In genomic region chr19:1490311-1491113, GRCh38 we compare ENCODE assay signal across 8 cellular contexts. TPM values are rescaled to one million over a fixed set of nuclear protein-coding genes. Genes with fewer than 3 reads are reported as not detected.
A peak's percentile ranks its signal among the peaks of the same experiment; 100 is the strongest.
DNase-seq lines count a peak whose midpoint lies in the region; ATAC-seq and TF ChIP-seq lines count a peak whose summit lies in the region.

Gene PCSK4, minus strand, starts transcription at chr19:1490350. Its CDS starts 4 bp downstream, at chr19:1490346.

- CTCF ChIA-PET in activated CD4-positive, alpha-beta T cell treated with anti-CD3 and anti-CD28 coated beads, Interleukin-2, amount 10 ng/mL, durations not matched to agents 7 days and 5 days (lab: Charles Lee) = interaction anchor here (0.6 to 3.1 kb wide), 5 partner anchors 10 to 175 kb away, joined by 3 to 8 read pairs (median 3); no protein-coding TSS in a partner anchor

- H3K9me3 Mint-ChIP-seq in activated CD4-positive, alpha-beta T cell treated with anti-CD3 and anti-CD28 coated beads, Interleukin-2, amount 10 ng/mL, durations not matched to agents 7 days and 5 days = no peaks in the 10 kb centered on the region

- peak within 1 kb of the TSS; percentile 85 for H3K27ac Mint-ChIP-seq in activated CD4-positive, alpha-beta T cell treated with anti-CD3 and anti-CD28 coated beads, Interleukin-2, amount 10 ng/mL, durations not matched to agents 7 days and 5 days

- H3K4me3 ChIP-seq in coronary artery = peak within 1 kb of the TSS; percentile 73

- H3K4me3 Mint-ChIP-seq in activated CD4-positive, alpha-beta T cell treated with anti-CD3 and anti-CD28 coated beads, Interleukin-2, amount 10 ng/mL, durations not matched to agents 7 days and 5 days = peak within 1 kb of the TSS; percentile 84

- intact Hi-C loops in left colon (cut with DNase I, micrococcal nuclease) = no loop called here

- H3K36me3 Mint-ChIP-seq in activated CD4-positive, alpha-beta T cell treated with anti-CD3 and anti-CD28 coated beads, Interleukin-2, amount 10 ng/mL, durations not matched to agents 7 days and 5 days (ENCODE audit: low read depth) = no peaks in the 10 kb centered on the region

- peaks cover 16% of the 10 kb centered on the region for H3K4me1 Mint-ChIP-seq in activated CD4-positive, alpha-beta T cell treated with anti-CD3 and anti-CD28 coated beads, Interleukin-2, amount 10 ng/mL, durations not matched to agents 7 days and 5 days

- H3K27ac ChIP-seq in coronary artery = peak within 1 kb of the TSS; percentile 66 to 84

- no peak for TF ChIP-seq CTCF in coronary artery (IDR thresholded peaks at IDR 0.05)

- ATAC-seq in GM19324 (IDR thresholded peaks at IDR 0.05; ENCODE audit: low FRiP score, unreplicated experiment) = peak; percentile 80
- peak; percentile 82 for ATAC-seq in HG03460 (IDR thresholded peaks at IDR 0.05; ENCODE audit: unreplicated experiment)
- peak; percentile 84 for ATAC-seq in left colon

- POLR2A ChIA-PET in activated CD4-positive, alpha-beta T cell treated with anti-CD3 and anti-CD28 coated beads, Interleukin-2, amount 10 ng/mL, durations not matched to agents 7 days and 5 days (lab: Charles Lee) = no interaction called here

- H3K27me3 Mint-ChIP-seq in activated CD4-positive, alpha-beta T cell treated with anti-CD3 and anti-CD28 coated beads, Interleukin-2, amount 10 ng/mL, durations not matched to agents 7 days and 5 days = peaks cover 15% of the 10 kb centered on the region

- DNase-seq in AML-193 (lab: John Stamatoyannopoulos, UW) (peak; percentile 99 to 100), NCI-H526 (lab: John Stamatoyannopoulos, UW) (peak; percentile 88 to 97), coronary artery (ENCODE audit: low spot score) (peak; percentile 100), left colon (peak; percentile 99)
- peak; percentile 97 for DNase-seq in activated CD4-positive, alpha-beta T cell treated with anti-CD3 and anti-CD28 coated beads, Interleukin-2, amount 10 ng/mL, durations not matched to agents 7 days and 5 days
- peak; percentile 97 to 98 for DNase-seq in stimulated activated CD4-positive, alpha-beta T cell treated with anti-CD3 and anti-CD28 coated beads, Interleukin-1b, Interleukin-23, amount 100 ng/mL, for 4 hours (ENCODE audit: low read depth in 2 of 2)

RNA-seq across cellular contexts. Expression of gene PCSK4, which starts in this region (rescaled TPM):
- 1 to 10 TPM; 3.8 to 4.4 TPM for total RNA-seq in activated CD4-positive, alpha-beta T cell treated with anti-CD3 and anti-CD28 coated beads, Interleukin-2, amount 10 ng/mL, durations not matched to agents 7 days and 5 days
- total RNA-seq in left colon = 1 to 10 TPM; 3.2 to 4.6 TPM

Comparison
In these comparisons a context has a peak if more than half of its experiments do, and no peak if none do; other contexts are left out.
1. Peak in every context shown above with its lines: DNase-seq, ATAC-seq, H3K4me3 ChIP-seq and H3K27ac ChIP-seq.